14 cellular contexts compared by ENCODE assay signal in genomic region chr15:85789496-85789875, GRCh38.
"Had no signal": no experiment of that assay in that cellular context is flagged by ENCODE, and none has a peak within 500 bp of the region (broad histone marks: within the 10 kb centered on the region; RNA-seq: fewer than 3 reads in every experiment).

No MANE protein-coding gene starts in this region.

- H3K4me3 Mint-ChIP-seq: dendritic cell treated with granulocyte-macrophage colony-stimulating factor and Interleukin-4, amounts not matched to agents 40 ng/mL and 50 ng/mL, for 4 days; natural killer cell had no signal

- H3K27me3 ChIP-seq: ovary, uterus had no signal

- H3K9me3 ChIP-seq: left lung, ovary, uterus had no signal

- H3K9me3 Mint-ChIP-seq: dendritic cell treated with granulocyte-macrophage colony-stimulating factor and Interleukin-4, amounts not matched to agents 40 ng/mL and 50 ng/mL, for 4 days; natural killer cell had no signal

- ATAC-seq: natural killer cell had no signal

- DNase-seq: activated CD4-positive, CD25-positive, alpha-beta regulatory T cell treated with anti-CD3 and anti-CD28 coated beads, Interleukin-2, amount 50 U/mL, for 72 hours; activated naive CD4-positive, alpha-beta T cell treated with Interleukin-2 at 50 U/mL for 16 hours; activated T-cell treated with anti-CD3 and anti-CD28 coated beads for 4 hours; anterior cingulate cortex; cerebellar nuclear complex; effector memory CD4-positive, alpha-beta T cell; natural killer cell; stimulated activated CD4-positive, alpha-beta T cell treated with anti-CD3 and anti-CD28 coated beads, Interleukin-1b, Interleukin-23, amount 100 ng/mL, for 48 hours; T-helper 9 cell; uterus had no signal

- H3K36me3 Mint-ChIP-seq: natural killer cell had no signal

- H3K36me3 ChIP-seq: left lung, ovary, uterus had no signal

- H3K27ac ChIP-seq: epithelial cell of prostate, left lung, ovary, uterus had no signal

- H3K27ac Mint-ChIP-seq: dendritic cell treated with granulocyte-macrophage colony-stimulating factor and Interleukin-4, amounts not matched to agents 40 ng/mL and 50 ng/mL, for 4 days; natural killer cell had no signal

- H3K4me3 ChIP-seq: left lung, ovary, uterus had no signal
